9 cellular contexts compared by ENCODE assay signal in the genomic region with DNA sequence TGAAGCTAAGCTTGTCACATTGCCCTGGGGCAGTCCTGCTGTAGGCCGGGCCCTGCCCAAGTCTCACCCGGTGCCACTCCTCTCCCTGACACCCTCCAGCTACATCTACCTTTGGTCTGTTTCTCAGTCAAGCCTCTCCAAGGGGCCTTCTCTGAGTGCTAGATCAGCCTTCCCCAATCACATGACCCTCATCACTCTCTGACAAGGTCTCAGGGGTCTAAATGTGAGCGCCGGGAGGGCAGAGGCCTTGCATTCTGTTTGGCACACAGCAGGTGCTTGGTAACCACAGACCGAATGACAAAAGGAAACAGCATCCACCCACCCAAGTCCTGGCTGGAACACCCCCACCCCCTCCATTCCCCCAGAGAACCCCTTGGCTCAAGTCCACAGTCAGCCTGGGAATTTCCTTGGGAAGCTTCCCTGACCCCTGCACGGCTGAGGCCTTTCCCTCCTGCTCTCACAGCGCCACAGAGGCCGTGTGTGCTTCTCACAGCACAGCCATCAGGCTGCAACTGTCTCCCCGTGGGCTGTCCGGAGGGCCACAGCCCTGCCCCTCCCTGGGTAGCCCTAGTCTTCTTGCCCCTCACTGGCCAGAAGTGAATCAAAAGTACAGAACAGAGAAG. TPM values are rescaled to one million over a fixed set of nuclear protein-coding genes. Genes with fewer than 3 reads are reported as not detected.
DNase-seq lines count a peak whose midpoint lies in the region; ATAC-seq and TF ChIP-seq lines count a peak whose summit lies in the region.
"Had no signal": no experiment of that assay in that cellular context is flagged by ENCODE, and none has a peak within 500 bp of the region (broad histone marks: within the 10 kb centered on the region; RNA-seq: fewer than 3 reads in every experiment).

No MANE protein-coding gene starts in this region.

- no peak overlapping the region for H3K9ac ChIP-seq in H9 (ENCODE audit: extremely low read depth, insufficient read length, low read length)

- H2BK120ac ChIP-seq in H9 (ENCODE audit: low read depth, low read length, poor library complexity, severe bottlenecking) = no peak overlapping the region

- no peak overlapping the region for H3K56ac ChIP-seq in H9 (ENCODE audit: insufficient read length, low read depth, low read length)

- H2BK15ac ChIP-seq in H9 (ENCODE audit: low read depth, low read length) = no peak overlapping the region

- H3K4ac ChIP-seq in H9 (ENCODE audit: low read depth, low read length) = no peak overlapping the region

- H3K9me3 ChIP-seq in H9 (ENCODE audit: control insufficient read depth, low read depth, low read length) (no peaks in the 10 kb centered on the region), right cardiac atrium (ENCODE audit: control insufficient read depth, low read length) (no peaks in the 10 kb centered on the region), spleen (no peaks in the 10 kb centered on the region)

- no peak overlapping the region for H4K5ac ChIP-seq in H9 (ENCODE audit: insufficient read length, low read depth, low read length)

- no peaks in the 10 kb centered on the region for H3K79me1 ChIP-seq in H9 (ENCODE audit: insufficient read depth, low read depth, low read length, poor library complexity, severe bottlenecking)

- no peak overlapping the region for H3K4me3 ChIP-seq in right cardiac atrium (ENCODE audit: low read length)
- H3K4me3 ChIP-seq in spleen = no peak overlapping the region

- no CpG with 5 or more reads among the region's 10 CpGs for WGBS in H9 (ENCODE audit: extremely low coverage, insufficient read length, low lambda C conversion rate)
- WGBS in right cardiac atrium = 23% methylated on average over 10 of the region's 10 CpGs
- 28 to 43% (median 34%) methylated on average over 10 of the region's 10 CpGs for WGBS in spleen, 5 donors

- no peak for TF ChIP-seq POLR2A in spleen (IDR thresholded peaks at IDR 0.05)

- H3K23me2 ChIP-seq in H9 (ENCODE audit: insufficient read length, low read depth, low read length, poor library complexity, severe bottlenecking) = no peaks in the 10 kb centered on the region

- H4K20me1 ChIP-seq in H9 (ENCODE audit: control insufficient read depth, insufficient read depth, insufficient read length) = no peaks in the 10 kb centered on the region

- peaks cover 39 to 44% of the 10 kb centered on the region in 2 experiments for H3K4me1 Mint-ChIP-seq in H9

- no peak overlapping the region for H3K23ac ChIP-seq in H9 (ENCODE audit: insufficient read length, low read depth, low read length)

- H2AFZ ChIP-seq in H9 (ENCODE audit: low read length) = no peak overlapping the region

- peaks cover 53% of the 10 kb centered on the region for H3K27me3 Mint-ChIP-seq in H9 (ENCODE audit: low read depth)

- peaks cover 0 to 81% (median 52%) of the 10 kb centered on the region in 6 donors for H3K36me3 ChIP-seq in spleen

- ATAC-seq in activated naive CD4-positive, alpha-beta T cell treated with anti-CD3 and anti-CD28 coated beads, Interleukin-2, amount 50 U/mL, for 72 hours = peak; percentile 29 to 35
- ATAC-seq in right cardiac atrium (peak; percentile 24 to 52), HG03196 (IDR thresholded peaks at IDR 0.05; ENCODE audit: unreplicated experiment) (no peak)

- H3K4me1 ChIP-seq in H9 (ENCODE audit: insufficient read depth, low read length) = no peaks in the 10 kb centered on the region; the same call in 1 of the 2 replicates
- peaks cover 15% of the 10 kb centered on the region for H3K4me1 ChIP-seq in right cardiac atrium (ENCODE audit: control insufficient read depth, insufficient read depth, low read length)
- peaks cover 10 to 70% (median 36%) of the 10 kb centered on the region in 6 donors for H3K4me1 ChIP-seq in spleen

- H2BK12ac ChIP-seq in H9 (ENCODE audit: insufficient read length, low read depth, low read length) = no peak overlapping the region

- no peak overlapping the region for H3K14ac ChIP-seq in H9 (ENCODE audit: insufficient read depth, low read length)

- intact Hi-C loops in right cardiac atrium (cut with DNase I) (loop anchor here (5.0 to 10.0 kb wide), 3 partner anchors 78 to 400 kb away; a partner anchor contains a TSS), spleen (cut with DNase I; ENCODE audit: low total_unique reads) (loop anchor here (10.0 kb wide), 2 partner anchors 90 to 400 kb away; a partner anchor contains a TSS)

- no peak for DNase-seq in H9
- no peak for DNase-seq in activated naive CD4-positive, alpha-beta T cell treated with anti-CD3 and anti-CD28 coated beads, Interleukin-2, amount 50 U/mL, for 72 hours (ENCODE audit: low spot score in 2 of 2)
- peak; percentile 40 to 79 (median 66) for DNase-seq in right cardiac atrium
- DNase-seq in spleen = peak; percentile 73
- DNase-seq in OCI-M1 (lab: John Stamatoyannopoulos, UW) = no peak
- no peak for DNase-seq in cerebellum (ENCODE audit: low spot score)
- no peak for DNase-seq in SKM-1 (lab: John Stamatoyannopoulos, UW; ENCODE audit: unreplicated experiment)
- DNase-seq: SHP77 treated with DMSO at 0.1 percent for 48 hours had no signal

- TF ChIP-seq CTCF in H9 (conservative IDR thresholded peaks at IDR 0.05) (no peak), spleen (IDR thresholded peaks at IDR 0.05 in 8 of 11, conservative IDR thresholded peaks at IDR 0.05 in 3 of 11) (no peak)

- peak overlapping the region; percentile 41 to 93 (median 68); a peak in 5 of 7 replicates for H3K27ac Mint-ChIP-seq in H9
- peak overlapping the region; percentile 18 to 72 for H3K27ac Mint-ChIP-seq in activated naive CD4-positive, alpha-beta T cell treated with anti-CD3 and anti-CD28 coated beads, Interleukin-2, amount 50 U/mL, for 72 hours

- H2BK5ac ChIP-seq in H9 (ENCODE audit: insufficient read length, low read length) = no peak overlapping the region

- no peak overlapping the region for H4K91ac ChIP-seq in H9 (ENCODE audit: insufficient read length, low read depth, low read length)

- H3T11ph ChIP-seq in H9 (ENCODE audit: low read length) = no peak overlapping the region

- H3K18ac ChIP-seq in H9 (ENCODE audit: insufficient read length, low read depth, low read length) = no peak overlapping the region

- H3K27ac ChIP-seq in H9 (ENCODE audit: insufficient read length, low read depth, low read length) = no peak overlapping the region
- peak overlapping the region; percentile 77 for H3K27ac ChIP-seq in right cardiac atrium (ENCODE audit: low read length)
- H3K27ac ChIP-seq in spleen = peak overlapping the region in 6 of 8 donors; percentile 2 to 69 (median 48)

- H3K79me2 ChIP-seq in H9 (ENCODE audit: insufficient read depth, low read length) = no peaks in the 10 kb centered on the region

- no peak overlapping the region for H2BK20ac ChIP-seq in H9 (ENCODE audit: low read depth, low read length, poor library complexity, severe bottlenecking)

- peaks cover 14 to 46% (median 32%) of the 10 kb centered on the region in 3 experiments for H3K36me3 Mint-ChIP-seq in H9 (ENCODE audit: insufficient read depth in 1 of 3, low read depth in 3 of 3)
- H3K36me3 Mint-ChIP-seq in activated naive CD4-positive, alpha-beta T cell treated with anti-CD3 and anti-CD28 coated beads, Interleukin-2, amount 50 U/mL, for 72 hours = peaks cover 12 to 13% of the 10 kb centered on the region in 2 donors

- H3K27me3 ChIP-seq in H9 (ENCODE audit: insufficient read depth, low read length) (peaks cover 6% of the 10 kb centered on the region; the same call in 1 of the 2 replicates), right cardiac atrium (ENCODE audit: control insufficient read depth, insufficient read depth) (no peaks in the 10 kb centered on the region), spleen (replicated peaks in 1 of 7) (no peaks in the 10 kb centered on the region)

- no peak overlapping the region for H2AK5ac ChIP-seq in H9 (ENCODE audit: insufficient read length, low read length)

- peak overlapping the region in 1 of 2 experiments; percentile 47; a peak in 2 of 5 replicates for H3K4me3 Mint-ChIP-seq in H9

- H4K8ac ChIP-seq in H9 (replicated peaks; ENCODE audit: insufficient read length, low read depth, low read length) = no peak overlapping the region

- no peaks in the 10 kb centered on the region; a peak in 2 of 5 replicates for H3K9me3 Mint-ChIP-seq in H9
- no peaks in the 10 kb centered on the region for H3K9me3 Mint-ChIP-seq in activated naive CD4-positive, alpha-beta T cell treated with anti-CD3 and anti-CD28 coated beads, Interleukin-2, amount 50 U/mL, for 72 hours

- H3K4me2 ChIP-seq in H9 (ENCODE audit: insufficient read depth, insufficient read length, low read length) = no peak overlapping the region

RNA-seq across cellular contexts. Expression of a gene that starts 32.9 kb away (rescaled TPM):
- total RNA-seq in H9 (2021) (23.0 and 27.0 TPM in 2 replicates), right cardiac atrium (100 to 1,000 TPM; 212 to 246 (median 232) TPM), spleen (10 to 100 TPM; 37.5 to 82.6 (median 47.6) TPM), cerebellum (19.7 TPM)
- total RNA-seq in activated naive CD4-positive, alpha-beta T cell treated with anti-CD3 and anti-CD28 coated beads, Interleukin-2, amount 50 U/mL, for 72 hours = 10 to 100 TPM in 1 of 2 donors, 1 to 10 TPM in 1; 2.0 to 10.5 TPM
- polyA plus RNA-seq in right cardiac atrium (334 TPM), spleen (10 to 100 TPM; 64.6 to 82.1 (median 74.9) TPM)

RNA-seq across cellular contexts. Expression of a gene that starts 36.2 kb away (rescaled TPM):
- total RNA-seq in H9 (2021) = 19.2 and 22.0 TPM in 2 replicates
- 10 to 100 TPM; 33.4 to 54.9 TPM for total RNA-seq in activated naive CD4-positive, alpha-beta T cell treated with anti-CD3 and anti-CD28 coated beads, Interleukin-2, amount 50 U/mL, for 72 hours
- 10 to 100 TPM; 11.6 to 22.8 (median 12.4) TPM for total RNA-seq in right cardiac atrium
- polyA plus RNA-seq in right cardiac atrium = 12.4 TPM
- 10 to 100 TPM; 18.8 to 30.4 (median 21.0) TPM for total RNA-seq in spleen
- 10 to 100 TPM; 14.8 to 25.0 (median 24.1) TPM for polyA plus RNA-seq in spleen
- total RNA-seq in cerebellum = 1.7 TPM

Comparison
In these comparisons a context has a peak if more than half of its experiments do, and no peak if none do; other contexts are left out.
1. DNase-seq: peak in right cardiac atrium (3 of 3) and spleen (single experiment); none in H9 (single experiment), activated naive CD4-positive, alpha-beta T cell treated with anti-CD3 and anti-CD28 coated beads, Interleukin-2, amount 50 U/mL, for 72 hours (0 of 2), OCI-M1 (single experiment), cerebellum (single experiment) and SKM-1 (single experiment).